8 cellular contexts compared by ENCODE assay signal in the genomic region with DNA sequence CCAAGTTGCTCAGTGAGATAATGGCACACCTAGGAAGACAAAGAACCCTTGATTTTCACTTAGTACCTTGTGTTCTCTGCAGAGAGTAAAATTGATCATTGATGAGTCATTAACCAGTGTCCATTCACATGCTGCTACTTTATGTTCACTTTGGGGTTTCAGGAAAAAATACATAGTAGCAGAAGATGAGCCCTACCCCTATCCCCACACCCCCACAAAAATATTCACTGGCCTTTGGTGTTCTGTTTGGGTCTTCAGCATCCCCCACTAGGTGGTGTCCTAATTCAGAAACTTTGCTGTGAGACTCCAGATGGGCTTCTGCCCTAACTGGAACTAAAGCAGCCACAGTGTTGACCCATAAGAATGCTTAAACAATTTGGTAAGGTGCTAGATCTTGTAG.
DNase-seq lines count a peak whose midpoint lies in the region; ATAC-seq and TF ChIP-seq lines count a peak whose summit lies in the region.

No MANE protein-coding gene starts in this region.

- TF ChIP-seq CTCF in esophagus squamous epithelium (IDR thresholded peaks at IDR 0.05), result peak in 4 of 6 experiments; percentile 24 to 44 (median 28)
- peak; percentile 62 for TF ChIP-seq CTCF in osteocyte (IDR thresholded peaks at IDR 0.05)

- H3K9me3 ChIP-seq in esophagus squamous epithelium, result no peaks in the 10 kb centered on the region

- DNase-seq in activated T-cell treated with anti-CD3 and anti-CD28 coated beads, Interleukin-2, amount 50 U/mL, for 24 hours, result no peak
- no peak for DNase-seq in activated T-cell treated with anti-CD3 and anti-CD28 coated beads, Interleukin-2, amount 50 U/mL, for 48 hours
- peak; percentile 11 for DNase-seq in SK-N-DZ (ENCODE audit: low spot score)
- no peak for DNase-seq in esophagus squamous epithelium (lab: John Stamatoyannopoulos, UW)
- DNase-seq in osteocyte (ENCODE audit: extremely low spot score, unreplicated experiment), result no peak
- DNase-seq in COR-L47 (lab: John Stamatoyannopoulos, UW), result no peak

- no peaks in the 10 kb centered on the region for H3K9me3 Mint-ChIP-seq in activated T-cell treated with anti-CD3 and anti-CD28 coated beads, Interleukin-2, amount 50 U/mL, for 24 hours
- no peaks in the 10 kb centered on the region for H3K9me3 Mint-ChIP-seq in osteocyte (ENCODE audit: unreplicated experiment)

- H3K4me1 ChIP-seq in esophagus squamous epithelium, result peaks cover 13 to 69% (median 22%) of the 10 kb centered on the region in 3 donors

- no peak overlapping the region for H3K4me3 ChIP-seq in esophagus squamous epithelium

- H3K4me3 Mint-ChIP-seq in activated T-cell treated with anti-CD3 and anti-CD28 coated beads, Interleukin-2, amount 50 U/mL, for 24 hours, result no peak overlapping the region
- no peak overlapping the region for H3K4me3 Mint-ChIP-seq in osteocyte (ENCODE audit: unreplicated experiment)

- H3K36me3 ChIP-seq in esophagus squamous epithelium, result no peaks in the 10 kb centered on the region

- no peaks in the 10 kb centered on the region for H3K27me3 Mint-ChIP-seq in activated T-cell treated with anti-CD3 and anti-CD28 coated beads, Interleukin-2, amount 50 U/mL, for 24 hours
- H3K27me3 Mint-ChIP-seq in osteocyte (ENCODE audit: unreplicated experiment), result no peaks in the 10 kb centered on the region

- intact Hi-C loops in esophagus squamous epithelium (cut with DNase I), result no loop called here

- H3K27ac Mint-ChIP-seq in activated T-cell treated with anti-CD3 and anti-CD28 coated beads, Interleukin-2, amount 50 U/mL, for 24 hours, result peak overlapping the region; percentile 51
- H3K27ac Mint-ChIP-seq in osteocyte (ENCODE audit: unreplicated experiment), result peak overlapping the region; percentile 44

- peaks cover 15% of the 10 kb centered on the region for H3K36me3 Mint-ChIP-seq in activated T-cell treated with anti-CD3 and anti-CD28 coated beads, Interleukin-2, amount 50 U/mL, for 24 hours (ENCODE audit: low read depth)
- H3K36me3 Mint-ChIP-seq in osteocyte (ENCODE audit: unreplicated experiment), result peaks cover 5% of the 10 kb centered on the region

- peak overlapping the region in 2 of 4 donors; percentile 82 to 86 for H3K27ac ChIP-seq in esophagus squamous epithelium

- H3K27me3 ChIP-seq in esophagus squamous epithelium, result no peaks in the 10 kb centered on the region

- ATAC-seq in HG02798 (IDR thresholded peaks at IDR 0.05; ENCODE audit: poor library complexity, unreplicated experiment) (peak; percentile 76), HG03442 (IDR thresholded peaks at IDR 0.05; ENCODE audit: unreplicated experiment) (no peak)

- peaks cover 36% of the 10 kb centered on the region for H3K4me1 Mint-ChIP-seq in activated T-cell treated with anti-CD3 and anti-CD28 coated beads, Interleukin-2, amount 50 U/mL, for 24 hours (ENCODE audit: low read depth)
- peaks cover 25% of the 10 kb centered on the region for H3K4me1 Mint-ChIP-seq in osteocyte (ENCODE audit: unreplicated experiment)

- TF ChIP-seq POLR2A in esophagus squamous epithelium (IDR thresholded peaks at IDR 0.05), result no peak
